Comparison of ENCODE assay signal across 13 cellular contexts in the genomic region with DNA sequence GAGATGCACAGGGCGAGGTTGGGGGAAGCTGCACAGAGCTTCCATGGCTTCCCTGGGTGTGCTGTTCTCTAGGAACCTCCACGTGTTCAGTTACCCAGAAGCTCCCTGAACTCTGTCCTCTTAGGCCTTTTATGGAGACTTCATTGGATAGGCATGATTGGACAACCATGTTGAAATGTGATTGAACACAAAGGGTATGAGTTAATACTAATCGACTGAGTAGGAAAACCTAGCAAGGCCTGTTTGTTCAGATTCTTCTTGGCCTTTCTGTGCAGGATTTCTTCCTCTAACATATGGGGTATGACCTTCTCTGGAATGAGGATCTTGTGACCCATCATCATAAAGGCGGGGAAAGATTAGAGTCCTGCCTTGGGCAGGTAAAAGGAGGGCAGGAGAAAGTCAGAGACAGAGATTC.
A peak's percentile ranks its signal among the peaks of the same experiment; 100 is the strongest.
DNase-seq lines count a peak whose midpoint lies in the region; ATAC-seq and TF ChIP-seq lines count a peak whose summit lies in the region.
"Had no signal": no experiment of that assay in that cellular context is flagged by ENCODE, and none has a peak within 500 bp of the region (broad histone marks: within the 10 kb centered on the region; RNA-seq: fewer than 3 reads in every experiment).

No MANE protein-coding gene starts in this region.

- H3K79me2 ChIP-seq in hepatocyte, result peaks cover 42% of the 10 kb centered on the region

- H3K9me2 ChIP-seq in hepatocyte (replicated peaks; ENCODE audit: insufficient read depth), result no peaks in the 10 kb centered on the region

- H3K9me3 Mint-ChIP-seq in WTC11 (peaks cover 5% of the 10 kb centered on the region), T-cell (no peaks in the 10 kb centered on the region)

- H3K27ac ChIP-seq in hepatocyte (peak overlapping the region; percentile 75), gastrocnemius medialis (peak overlapping the region; percentile 53 to 70 (median 58))

- H3K36me3 ChIP-seq in hepatocyte (replicated peaks; ENCODE audit: insufficient read depth, low read depth) (no peaks in the 10 kb centered on the region), gastrocnemius medialis (no peaks in the 10 kb centered on the region)

- H3K9me3 ChIP-seq in hepatocyte (ENCODE audit: low read depth) (no peaks in the 10 kb centered on the region), gastrocnemius medialis (no peaks in the 10 kb centered on the region)

- H3K4me1 Mint-ChIP-seq in WTC11 (peaks cover 31% of the 10 kb centered on the region), T-cell (peaks cover 41 to 52% (median 46%) of the 10 kb centered on the region in 3 donors)

- WGBS in hepatocyte (ENCODE audit: low lambda C conversion rate, missing lambda C conversion rate), result 78% methylated on average over 4 of the region's 4 CpGs

- CTCF ChIA-PET in WTC11 (lab: Charles Lee), result no interaction called here
- CTCF ChIA-PET in T-cell (lab: Charles Lee), result interaction anchor here in 1 of 2 donors (0.6 kb wide), 1 partner anchor 795 kb away, joined by 3 read pairs; no protein-coding TSS in a partner anchor

- H3K27ac Mint-ChIP-seq in WTC11 (0 out of 2 replicates have a peak overlapping the region, but pooled peaks have one; percentile 5), T-cell (no peak overlapping the region)

- no peak overlapping the region for H2AFZ ChIP-seq in hepatocyte

- H3K36me3 Mint-ChIP-seq in WTC11 (peaks cover 6% of the 10 kb centered on the region), T-cell (peaks cover 16% of the 10 kb centered on the region)

- H3K27me3 ChIP-seq in hepatocyte (no peaks in the 10 kb centered on the region), gastrocnemius medialis (no peaks in the 10 kb centered on the region)

- POLR2A ChIA-PET in WTC11 (lab: Charles Lee) (no interaction called here), T-cell (lab: Charles Lee) (interaction anchor here in 1 of 2 donors (0.6 kb wide), 1 partner anchor 332 kb away, joined by 4 read pairs; no protein-coding TSS in a partner anchor)

- no peaks in the 10 kb centered on the region for H4K20me1 ChIP-seq in hepatocyte (ENCODE audit: insufficient read depth, poor library complexity, severe bottlenecking)

- no peak overlapping the region for H3K4me2 ChIP-seq in hepatocyte

- in situ Hi-C loops in gastrocnemius medialis (cut with MboI; ENCODE audit: low sequenced_read_pairs in 4 of 4), result no loop called here

- no peak overlapping the region for H3K4me3 Mint-ChIP-seq in WTC11
- no peak overlapping the region for H3K4me3 Mint-ChIP-seq in T-cell

- H3K27me3 Mint-ChIP-seq in WTC11 (ENCODE audit: low read depth) (no peaks in the 10 kb centered on the region), T-cell (no peaks in the 10 kb centered on the region)

- intact Hi-C loops in gastrocnemius medialis (cut with DNase I; ENCODE audit: low total_unique reads), result no loop called here

- H3K4me1 ChIP-seq in hepatocyte (ENCODE audit: insufficient read depth) (peaks cover 28% of the 10 kb centered on the region), gastrocnemius medialis (peaks cover 52 to 66% of the 10 kb centered on the region in 2 donors)

- H3K4me3 ChIP-seq in hepatocyte (no peak overlapping the region), gastrocnemius medialis (no peak overlapping the region)

- no peak for TF ChIP-seq POLR2A in gastrocnemius medialis (IDR thresholded peaks at IDR 0.05)

- ATAC-seq in WTC11 (no peak), gastrocnemius medialis (no peak), T-cell (replicated peaks in 1 of 4) (no peak)

- no peak for TF ChIP-seq CTCF in WTC11 (IDR thresholded peaks at IDR 0.05)
- no peak for TF ChIP-seq CTCF in hepatocyte (IDR thresholded peaks at IDR 0.05; ENCODE audit: poor library complexity)
- no peak for TF ChIP-seq CTCF in gastrocnemius medialis (IDR thresholded peaks at IDR 0.05 in 4 of 5, conservative IDR thresholded peaks at IDR 0.05 in 1 of 5)

- peak; percentile 32 for DNase-seq in HPDE6-E6E7 (ENCODE audit: extremely low spot score)
- DNase-seq in WTC11 (ENCODE audit: low spot score), result no peak
- DNase-seq in hepatocyte (ENCODE audit: low spot score), result peak; percentile 55
- no peak for DNase-seq in gastrocnemius medialis
- no peak for DNase-seq in NCI-H526 (lab: John Stamatoyannopoulos, UW)
- DNase-seq in OCI-M2 (lab: John Stamatoyannopoulos, UW; ENCODE audit: unreplicated experiment), result no peak
- no peak for DNase-seq in activated CD8-positive, alpha-beta memory T cell treated with anti-CD3 and anti-CD28 coated beads, Interleukin-2, amount 50 U/mL, for 48 hours
- no peak for DNase-seq in T-cell
- DNase-seq: KG1; NCI-H187 treated with DMSO at 0.1 percent for 48 hours; NCI-H526 treated with DMSO at 0.1 percent for 48 hours; stimulated activated CD4-positive, alpha-beta T cell treated with anti-CD3 and anti-CD28 coated beads, Interleukin-4, amount 100 ng/mL, for 1 hour; stimulated activated naive CD4-positive, alpha-beta T cell had no signal

TF ChIP-seq in WTC11, 78 proteins besides CTCF, POLR2A, EP300 and RAD21:
- no peak for TF ChIP-seq MYBL2 (CRISPR knock-in tag; IDR thresholded peaks at IDR 0.05)
- TF ChIP-seq MXD4 (CRISPR knock-in tag; IDR thresholded peaks at IDR 0.05; ENCODE audit: borderline replicate concordance), result no peak
- no peak for TF ChIP-seq PRRX2 (CRISPR knock-in tag; IDR thresholded peaks at IDR 0.05)
- TF ChIP-seq, protein P1, sequence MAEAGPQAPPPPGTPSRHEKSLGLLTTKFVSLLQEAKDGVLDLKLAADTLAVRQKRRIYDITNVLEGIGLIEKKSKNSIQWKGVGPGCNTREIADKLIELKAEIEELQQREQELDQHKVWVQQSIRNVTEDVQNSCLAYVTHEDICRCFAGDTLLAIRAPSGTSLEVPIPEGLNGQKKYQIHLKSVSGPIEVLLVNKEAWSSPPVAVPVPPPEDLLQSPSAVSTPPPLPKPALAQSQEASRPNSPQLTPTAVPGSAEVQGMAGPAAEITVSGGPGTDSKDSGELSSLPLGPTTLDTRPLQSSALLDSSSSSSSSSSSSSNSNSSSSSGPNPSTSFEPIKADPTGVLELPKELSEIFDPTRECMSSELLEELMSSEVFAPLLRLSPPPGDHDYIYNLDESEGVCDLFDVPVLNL (CRISPR knock-in tag; IDR thresholded peaks at IDR 0.05; ENCODE audit: borderline replicate concordance, low read depth), result no peak
- TF ChIP-seq EMX1 (CRISPR knock-in tag; IDR thresholded peaks at IDR 0.05), result no peak
- TF ChIP-seq, protein P2, sequence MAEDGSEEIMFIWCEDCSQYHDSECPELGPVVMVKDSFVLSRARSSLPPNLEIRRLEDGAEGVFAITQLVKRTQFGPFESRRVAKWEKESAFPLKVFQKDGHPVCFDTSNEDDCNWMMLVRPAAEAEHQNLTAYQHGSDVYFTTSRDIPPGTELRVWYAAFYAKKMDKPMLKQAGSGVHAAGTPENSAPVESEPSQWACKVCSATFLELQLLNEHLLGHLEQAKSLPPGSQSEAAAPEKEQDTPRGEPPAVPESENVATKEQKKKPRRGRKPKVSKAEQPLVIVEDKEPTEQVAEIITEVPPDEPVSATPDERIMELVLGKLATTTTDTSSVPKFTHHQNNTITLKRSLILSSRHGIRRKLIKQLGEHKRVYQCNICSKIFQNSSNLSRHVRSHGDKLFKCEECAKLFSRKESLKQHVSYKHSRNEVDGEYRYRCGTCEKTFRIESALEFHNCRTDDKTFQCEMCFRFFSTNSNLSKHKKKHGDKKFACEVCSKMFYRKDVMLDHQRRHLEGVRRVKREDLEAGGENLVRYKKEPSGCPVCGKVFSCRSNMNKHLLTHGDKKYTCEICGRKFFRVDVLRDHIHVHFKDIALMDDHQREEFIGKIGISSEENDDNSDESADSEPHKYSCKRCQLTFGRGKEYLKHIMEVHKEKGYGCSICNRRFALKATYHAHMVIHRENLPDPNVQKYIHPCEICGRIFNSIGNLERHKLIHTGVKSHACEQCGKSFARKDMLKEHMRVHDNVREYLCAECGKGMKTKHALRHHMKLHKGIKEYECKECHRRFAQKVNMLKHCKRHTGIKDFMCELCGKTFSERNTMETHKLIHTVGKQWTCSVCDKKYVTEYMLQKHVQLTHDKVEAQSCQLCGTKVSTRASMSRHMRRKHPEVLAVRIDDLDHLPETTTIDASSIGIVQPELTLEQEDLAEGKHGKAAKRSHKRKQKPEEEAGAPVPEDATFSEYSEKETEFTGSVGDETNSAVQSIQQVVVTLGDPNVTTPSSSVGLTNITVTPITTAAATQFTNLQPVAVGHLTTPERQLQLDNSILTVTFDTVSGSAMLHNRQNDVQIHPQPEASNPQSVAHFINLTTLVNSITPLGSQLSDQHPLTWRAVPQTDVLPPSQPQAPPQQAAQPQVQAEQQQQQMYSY (CRISPR knock-in tag; IDR thresholded peaks at IDR 0.05), result no peak
- TF ChIP-seq TEAD4 (CRISPR knock-in tag; IDR thresholded peaks at IDR 0.05), result no peak
- TF ChIP-seq, protein P3, sequence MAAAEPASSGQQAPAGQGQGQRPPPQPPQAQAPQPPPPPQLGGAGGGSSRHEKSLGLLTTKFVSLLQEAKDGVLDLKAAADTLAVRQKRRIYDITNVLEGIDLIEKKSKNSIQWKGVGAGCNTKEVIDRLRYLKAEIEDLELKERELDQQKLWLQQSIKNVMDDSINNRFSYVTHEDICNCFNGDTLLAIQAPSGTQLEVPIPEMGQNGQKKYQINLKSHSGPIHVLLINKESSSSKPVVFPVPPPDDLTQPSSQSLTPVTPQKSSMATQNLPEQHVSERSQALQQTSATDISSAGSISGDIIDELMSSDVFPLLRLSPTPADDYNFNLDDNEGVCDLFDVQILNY (CRISPR knock-in tag; IDR thresholded peaks at IDR 0.05), result no peak
- no peak for TF ChIP-seq ZNF219 (CRISPR knock-in tag; IDR thresholded peaks at IDR 0.05; ENCODE audit: borderline replicate concordance)
TF ChIP-seq in WTC11: peak in this region for 0.

Comparison
In these comparisons a context has a peak if more than half of its experiments do, and no peak if none do; other contexts are left out.
1. DNase-seq: peak in HPDE6-E6E7 (single experiment) and hepatocyte (single experiment); none in WTC11 (single experiment), gastrocnemius medialis (0 of 2), NCI-H526 (0 of 2), OCI-M2 (single experiment), activated CD8-positive, alpha-beta memory T cell treated with anti-CD3 and anti-CD28 coated beads, Interleukin-2, amount 50 U/mL, for 48 hours (single experiment) and T-cell (0 of 34).